Comparison of ENCODE assay signal across 9 cellular contexts in genomic region chr22:40397436-40397835, GRCh38. TPM values are rescaled to one million over a fixed set of nuclear protein-coding genes. Genes with fewer than 3 reads are reported as not detected.
A peak's percentile ranks its signal among the peaks of the same experiment; 100 is the strongest.
DNase-seq lines count a peak whose midpoint lies in the region; ATAC-seq and TF ChIP-seq lines count a peak whose summit lies in the region.
"Had no signal": no experiment of that assay in that cellular context is flagged by ENCODE, and none has a peak within 500 bp of the region (broad histone marks: within the 10 kb centered on the region; RNA-seq: fewer than 3 reads in every experiment).

No MANE protein-coding gene starts in this region.

- H3K27me3 Mint-ChIP-seq in brain, result no peaks in the 10 kb centered on the region

- TF ChIP-seq CTCF in right atrium auricular region (IDR thresholded peaks at IDR 0.05), result no peak
- TF ChIP-seq CTCF in brain (conservative IDR thresholded peaks at IDR 0.05), result no peak
- no peak for TF ChIP-seq CTCF in gastrocnemius medialis (IDR thresholded peaks at IDR 0.05 in 4 of 5, conservative IDR thresholded peaks at IDR 0.05 in 1 of 5)

- H3K27ac ChIP-seq in right cardiac atrium (ENCODE audit: low read length), result no peak overlapping the region
- H3K27ac ChIP-seq in right atrium auricular region, result no peak overlapping the region
- peak overlapping the region; percentile 59 for H3K27ac ChIP-seq in mesodermal cell (ENCODE audit: low read depth, low read length, severe bottlenecking)
- H3K27ac ChIP-seq in aorta (ENCODE audit: low read depth in 1 of 2, low read length in 2 of 2), result no peak overlapping the region
- H3K27ac ChIP-seq in gastrocnemius medialis, result no peak overlapping the region

- peak overlapping the region in 2 of 5 experiments; percentile 23 to 33 for H3K4me3 Mint-ChIP-seq in brain

- WGBS in right cardiac atrium, result 40% methylated on average over 1 of the region's 1 CpG
- 67 to 80% methylated on average over 1 of the region's 1 CpG for WGBS in mesodermal cell (ENCODE audit: insufficient coverage in 2 of 2), 2 experiments
- whole genome bisulfite sequencing in aorta, 2 donors, result 66 to 73% methylated on average over 1 of the region's 1 CpG

- TF ChIP-seq POLR2A in gastrocnemius medialis (IDR thresholded peaks at IDR 0.05), result no peak

- H3K27ac Mint-ChIP-seq in brain, result peak overlapping the region; percentile 76 to 95 (median 87)

- peaks cover 39% of the 10 kb centered on the region for H3K36me3 Mint-ChIP-seq in brain

- DNase-seq in right cardiac atrium, result no peak
- DNase-seq in right atrium auricular region (ENCODE audit: low spot score), result no peak
- peak in 1 of 2 donors; percentile 25 for DNase-seq in aorta
- no peak for DNase-seq in DMS79 treated with DMSO at 0.1 percent for 48 hours (lab: John Stamatoyannopoulos, UW)
- DNase-seq in gastrocnemius medialis, result no peak
- no peak for DNase-seq in HPDE6-E6E7 (ENCODE audit: extremely low spot score)
- DNase-seq: activated naive CD4-positive, alpha-beta T cell treated with Interleukin-2 at 50 U/mL for 16 hours had no signal

- ATAC-seq in right cardiac atrium, result peak; percentile 20 to 24
- peak; percentile 30 for ATAC-seq in aorta (ENCODE audit: low FRiP score)
- no peak for ATAC-seq in gastrocnemius medialis

- in situ Hi-C loops in gastrocnemius medialis (cut with MboI; ENCODE audit: low sequenced_read_pairs in 4 of 4), result no loop called here

- H3K27me3 ChIP-seq in right cardiac atrium (ENCODE audit: control insufficient read depth, insufficient read depth), result no peaks in the 10 kb centered on the region
- H3K27me3 ChIP-seq in right atrium auricular region, result no peaks in the 10 kb centered on the region
- no peaks in the 10 kb centered on the region for H3K27me3 ChIP-seq in aorta (ENCODE audit: control insufficient read depth in 1 of 2, insufficient read depth in 2 of 2, low read length in 1 of 2)
- no peaks in the 10 kb centered on the region for H3K27me3 ChIP-seq in gastrocnemius medialis

- H3K4me3 ChIP-seq in right cardiac atrium (ENCODE audit: low read length) (no peak overlapping the region), right atrium auricular region (no peak overlapping the region), mesodermal cell (ENCODE audit: extremely low read depth, insufficient read depth, low read length, poor library complexity, severe bottlenecking) (no peak overlapping the region), aorta (ENCODE audit: low read length in 2 of 2) (no peak overlapping the region), gastrocnemius medialis (no peak overlapping the region)

- H3K9me3 ChIP-seq in right cardiac atrium (ENCODE audit: control insufficient read depth, low read length) (no peaks in the 10 kb centered on the region), right atrium auricular region (no peaks in the 10 kb centered on the region), mesodermal cell (ENCODE audit: control insufficient read depth, low read length) (no peaks in the 10 kb centered on the region), aorta (ENCODE audit: control insufficient read depth, low read length) (no peaks in the 10 kb centered on the region), gastrocnemius medialis (no peaks in the 10 kb centered on the region)

- H3K4me1 ChIP-seq in right cardiac atrium (ENCODE audit: control insufficient read depth, insufficient read depth, low read length), result no peaks in the 10 kb centered on the region
- peaks cover 0 to 19% of the 10 kb centered on the region in 2 donors for H3K4me1 ChIP-seq in right atrium auricular region
- H3K4me1 ChIP-seq in mesodermal cell (ENCODE audit: control insufficient read depth, insufficient read depth, low read length, poor library complexity, severe bottlenecking), result peaks cover 4% of the 10 kb centered on the region
- H3K4me1 ChIP-seq in aorta (ENCODE audit: control insufficient read depth in 1 of 2, insufficient read depth in 2 of 2, low read length in 2 of 2), result peaks cover 0 to 2% of the 10 kb centered on the region in 2 donors
- H3K4me1 ChIP-seq in gastrocnemius medialis, result peaks cover 12 to 16% of the 10 kb centered on the region in 2 donors

- intact Hi-C loops in right cardiac atrium (cut with DNase I), result no loop called here
- intact Hi-C loops in aorta (cut with DNase I), result no loop called here
- intact Hi-C loops in gastrocnemius medialis (cut with DNase I; ENCODE audit: low total_unique reads), result no loop called here

- peaks cover 13% of the 10 kb centered on the region for H3K36me3 ChIP-seq in right atrium auricular region
- peaks cover 41% of the 10 kb centered on the region for H3K36me3 ChIP-seq in mesodermal cell (ENCODE audit: control insufficient read depth, insufficient read depth, low read length)
- peaks cover 0 to 2% of the 10 kb centered on the region in 2 donors for H3K36me3 ChIP-seq in aorta (ENCODE audit: control insufficient read depth in 1 of 2, insufficient read depth in 2 of 2, low read length in 1 of 2)
- peaks cover 0 to 17% of the 10 kb centered on the region in 2 donors for H3K36me3 ChIP-seq in gastrocnemius medialis

- no peaks in the 10 kb centered on the region for H3K9me3 Mint-ChIP-seq in brain

- peaks cover 36% of the 10 kb centered on the region for H3K4me1 Mint-ChIP-seq in brain

RNA-seq across cellular contexts. Expression of gene SGSM3, which starts 27.0 kb away (rescaled TPM):
- total RNA-seq in right cardiac atrium (10 to 100 TPM; 40.0 to 51.5 (median 46.6) TPM), right atrium auricular region (10 to 100 TPM; 29.0 to 36.3 TPM), aorta (10 to 100 TPM; 44.3 to 52.3 TPM), gastrocnemius medialis (10 to 100 TPM; 14.3 to 43.8 (median 20.0) TPM)
- polyA plus RNA-seq in right cardiac atrium (56.4 TPM), brain (ENCODE audit: insufficient read depth, low read depth, low replicate concordance) (52.9 TPM), aorta (100 to 1,000 TPM in 1 of 2 donors, 10 to 100 TPM in 1; 24.5 to 114 TPM)
- polyA plus RNA-seq in mesodermal cell (2013, experiment 1 of 2), result 75.5 TPM
- polyA plus RNA-seq in mesodermal cell (2013, experiment 2 of 2), result 65.5 TPM

RNA-seq across cellular contexts. Expression of gene ADSL, which starts 51.1 kb away (rescaled TPM):
- total RNA-seq in right cardiac atrium (10 to 100 TPM; 35.9 to 51.0 (median 39.9) TPM), right atrium auricular region (10 to 100 TPM; 41.8 to 69.9 TPM), aorta (10 to 100 TPM; 40.5 to 49.0 TPM), gastrocnemius medialis (100 to 1,000 TPM; 249 to 283 (median 262) TPM)
- polyA plus RNA-seq in right cardiac atrium (31.7 TPM), brain (ENCODE audit: insufficient read depth, low read depth, low replicate concordance) (60.6 TPM), aorta (10 to 100 TPM; 31.1 to 34.8 TPM)
- 114 TPM for polyA plus RNA-seq in mesodermal cell (2013, experiment 1 of 2)
- polyA plus RNA-seq in mesodermal cell (2013, experiment 2 of 2), result 118 TPM

Comparison
In these comparisons a context has a peak if more than half of its experiments do, and no peak if none do; other contexts are left out.
1. ATAC-seq: peak in right cardiac atrium (2 of 2) and aorta (single experiment); none in gastrocnemius medialis (0 of 2).